Comparison of ENCODE assay signal across 10 cellular contexts in the genomic region with DNA sequence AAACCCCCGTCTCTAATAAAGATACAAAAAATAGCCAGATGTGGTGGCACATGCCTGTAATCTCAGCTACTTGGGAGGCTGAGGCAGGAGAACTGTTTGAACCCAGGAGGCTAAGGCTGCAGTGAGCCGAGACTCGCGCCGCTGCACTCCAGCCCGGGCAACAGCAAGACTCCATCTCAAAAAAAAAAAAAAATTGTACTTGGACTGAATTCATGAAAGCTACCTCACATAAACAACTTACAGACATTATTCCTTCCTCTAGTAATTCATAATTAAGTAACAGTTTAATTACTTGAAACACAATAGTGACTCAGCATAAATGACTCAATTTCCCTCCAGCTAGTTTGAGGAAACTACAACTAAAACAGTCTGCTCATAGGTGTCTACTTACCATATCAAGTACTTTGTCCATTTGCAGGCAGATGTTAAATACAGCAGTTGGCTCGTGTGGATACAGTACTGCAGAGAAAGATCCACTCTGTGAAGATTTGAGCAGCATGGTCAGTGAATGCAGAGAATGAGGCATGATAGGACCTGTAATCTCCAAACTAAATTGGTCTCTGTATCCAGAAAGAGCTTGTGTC. TPM values are rescaled to one million over a fixed set of nuclear protein-coding genes. Genes with fewer than 3 reads are reported as not detected.
A peak's percentile ranks its signal among the peaks of the same experiment; 100 is the strongest.
DNase-seq lines count a peak whose midpoint lies in the region; ATAC-seq and TF ChIP-seq lines count a peak whose summit lies in the region.
"Had no signal": no experiment of that assay in that cellular context is flagged by ENCODE, and none has a peak within 500 bp of the region (broad histone marks: within the 10 kb centered on the region; RNA-seq: fewer than 3 reads in every experiment).

No MANE protein-coding gene starts in this region.

- H3K36me3 ChIP-seq in DOHH2 (ENCODE audit: control insufficient read depth, low read length) (peaks cover 84% of the 10 kb centered on the region), fibroblast of lung (ENCODE audit: control insufficient read depth, insufficient read depth, low read length) (peaks cover 6% of the 10 kb centered on the region)

- no peak overlapping the region for H3K4me2 ChIP-seq in DOHH2 (ENCODE audit: low read length)
- no peak overlapping the region for H3K4me2 ChIP-seq in fibroblast of lung (ENCODE audit: extremely low read depth, insufficient read depth, low read length)

- TF ChIP-seq CTCF in 22Rv1 (IDR thresholded peaks at IDR 0.05) (no peak), DOHH2 (IDR thresholded peaks at IDR 0.05; ENCODE audit: low read depth, low read length, poor library complexity, severe bottlenecking) (no peak), fibroblast of lung (conservative IDR thresholded peaks at IDR 0.05 in 1 of 2, IDR thresholded peaks at IDR 0.05 in 1 of 2; ENCODE audit: low read depth in 1 of 2, low read length in 2 of 2) (no peak)

- H3F3A ChIP-seq in DOHH2 (ENCODE audit: control insufficient read depth, insufficient read depth): peaks cover 55% of the 10 kb centered on the region

- H3K4me3 Mint-ChIP-seq in T-cell: no peak overlapping the region

- H3K79me2 ChIP-seq in DOHH2 (ENCODE audit: control insufficient read depth, low read length) (no peaks in the 10 kb centered on the region), fibroblast of lung (ENCODE audit: control insufficient read depth, insufficient read depth, low read length) (no peaks in the 10 kb centered on the region)

- H3K9me2 ChIP-seq in DOHH2 (replicated peaks; ENCODE audit: control insufficient read depth, low read length): no peaks in the 10 kb centered on the region

- DNase-seq in T-cell (no peak), fibroblast of lung (ENCODE audit: low read depth in 2 of 2) (peak; percentile 33 to 38), DMS153 treated with DMSO at 0.1 percent for 48 hours (lab: John Stamatoyannopoulos, UW; ENCODE audit: unreplicated experiment) (no peak), amniotic stem cell (lab: John Stamatoyannopoulos, UW) (no peak), hippocampal formation (lab: John Stamatoyannopoulos, UW) (no peak)
- DNase-seq in NK-92 treated with Interleukin-12 subunit alpha and Interleukin-12 subunit beta, amount 100 ng/mL, for 24 hours (lab: John Stamatoyannopoulos, UW): no peak
- DNase-seq: glutamatergic neuron, right cardiac atrium had no signal

- peak overlapping the region; percentile 13 to 27 for H3K27ac Mint-ChIP-seq in T-cell

- CTCF ChIA-PET in T-cell (lab: Charles Lee): interaction anchor here in 1 of 2 donors (0.6 kb wide), 1 partner anchor 13 kb away, joined by 3 read pairs; no protein-coding TSS in a partner anchor

- H3K27me3 ChIP-seq in DOHH2 (ENCODE audit: control insufficient read depth, low read length) (no peaks in the 10 kb centered on the region), fibroblast of lung (ENCODE audit: control insufficient read depth, insufficient read depth, low read length) (no peaks in the 10 kb centered on the region)

- H4K20me1 ChIP-seq in DOHH2 (ENCODE audit: control insufficient read depth, insufficient read depth, low read depth, low read length): no peaks in the 10 kb centered on the region
- H4K20me1 ChIP-seq in fibroblast of lung (ENCODE audit: control insufficient read depth, extremely low read depth, insufficient read depth, low read length): no peaks in the 10 kb centered on the region

- H3K4me1 Mint-ChIP-seq in T-cell: peaks cover 0 to 3% (median 2%) of the 10 kb centered on the region in 3 donors

- H3K36me3 Mint-ChIP-seq in T-cell: peaks cover 20% of the 10 kb centered on the region

- H2AFZ ChIP-seq in fibroblast of lung (ENCODE audit: low read length): no peak overlapping the region

- H3K4me1 ChIP-seq in DOHH2 (ENCODE audit: control insufficient read depth, low read length) (no peaks in the 10 kb centered on the region), fibroblast of lung (ENCODE audit: control insufficient read depth, extremely low read depth, insufficient read depth, low read length) (peaks cover 9% of the 10 kb centered on the region)

- H3K4me3 ChIP-seq in DOHH2 (ENCODE audit: low read length): no peak overlapping the region
- H3K4me3 ChIP-seq in fibroblast of lung (replicated peaks in 1 of 4; ENCODE audit: control extremely low read depth in 1 of 4, insufficient read depth in 1 of 4, low read depth in 3 of 4, low read length in 4 of 4): no peak overlapping the region

- POLR2A ChIA-PET in T-cell (lab: Charles Lee): interaction anchor here (0.5 to 0.7 kb wide), 3 partner anchors 22 to 216 kb away, joined by 4 to 9 read pairs (median 7); no protein-coding TSS in a partner anchor

- H3K9ac ChIP-seq in fibroblast of lung (ENCODE audit: insufficient read depth, low read length): no peak overlapping the region

- H3K9me3 ChIP-seq in DOHH2 (ENCODE audit: control insufficient read depth, insufficient read depth, low read length) (no peaks in the 10 kb centered on the region), fibroblast of lung (ENCODE audit: control insufficient read depth, insufficient read depth, low read depth, low read length) (no peaks in the 10 kb centered on the region)

- peak overlapping the region; percentile 55 for H3K27ac ChIP-seq in 22Rv1
- 0 out of 2 replicates have a peak overlapping the region, but pooled peaks have one; percentile 6 for H3K27ac ChIP-seq in DOHH2 (ENCODE audit: low read depth, low read length)
- H3K27ac ChIP-seq in fibroblast of lung (ENCODE audit: insufficient read depth, low read length): peak overlapping the region; percentile 41

- no peak for ATAC-seq in T-cell (replicated peaks in 1 of 4)

- H3K27me3 Mint-ChIP-seq in T-cell: no peaks in the 10 kb centered on the region

- no peaks in the 10 kb centered on the region for H3K9me3 Mint-ChIP-seq in T-cell

RNA-seq across cellular contexts. Expression of a gene that starts 9.4 kb away (rescaled TPM):
- total RNA-seq in T-cell: 10 to 100 TPM in 3 of 5 donors, 1 to 10 TPM in 2; 8.9 to 14.6 (median 11.0) TPM
- 11.0 and 14.7 TPM in 2 replicates for total RNA-seq in fibroblast of lung
- 23.6 and 32.5 TPM in 2 replicates for polyA plus RNA-seq in fibroblast of lung
- 13.7 and 25.3 TPM in 2 replicates for polyA plus RNA-seq in fibroblast of lung (2012)
- polyA minus RNA-seq in fibroblast of lung (ENCODE audit: low replicate concordance): 10.1 and 15.1 TPM in 2 replicates

RNA-seq across cellular contexts. Expression of a gene that starts 36.2 kb away (rescaled TPM):
- total RNA-seq in T-cell (100 to 1,000 TPM; 360 to 418 (median 374) TPM), fibroblast of lung (95.5 and 131 TPM in 2 replicates)
- polyA plus RNA-seq in fibroblast of lung: 85.0 and 114 TPM in 2 replicates
- 108 and 136 TPM in 2 replicates for polyA plus RNA-seq in fibroblast of lung (2012)
- 292 and 329 TPM in 2 replicates for polyA minus RNA-seq in fibroblast of lung (ENCODE audit: low replicate concordance)

RNA-seq across cellular contexts. Expression of a gene that starts 37.1 kb away (rescaled TPM):
- total RNA-seq in T-cell (10 to 100 TPM; 37.6 to 97.4 (median 84.6) TPM), fibroblast of lung (64.4 and 65.2 TPM in 2 replicates)
- 15.6 and 18.1 TPM in 2 replicates for polyA plus RNA-seq in fibroblast of lung
- 44.1 and 54.1 TPM in 2 replicates for polyA plus RNA-seq in fibroblast of lung (2012)
- polyA minus RNA-seq in fibroblast of lung (ENCODE audit: low replicate concordance): 10.8 and 16.4 TPM in 2 replicates

Comparison
In these comparisons a context has a peak if more than half of its experiments do, and no peak if none do; other contexts are left out.
1. DNase-seq: peak in fibroblast of lung (2 of 2); none in T-cell (0 of 34), DMS153 treated with DMSO at 0.1 percent for 48 hours (single experiment), NK-92 treated with Interleukin-12 subunit alpha and Interleukin-12 subunit beta, amount 100 ng/mL, for 24 hours (single experiment), amniotic stem cell (single experiment) and hippocampal formation (0 of 2).
2. Peak in every context shown above with its lines, with median percentiles within 50 percentile points of each other: H3K27ac ChIP-seq.